Comparison of ENCODE assay signal across 8 cellular contexts in the genomic region with DNA sequence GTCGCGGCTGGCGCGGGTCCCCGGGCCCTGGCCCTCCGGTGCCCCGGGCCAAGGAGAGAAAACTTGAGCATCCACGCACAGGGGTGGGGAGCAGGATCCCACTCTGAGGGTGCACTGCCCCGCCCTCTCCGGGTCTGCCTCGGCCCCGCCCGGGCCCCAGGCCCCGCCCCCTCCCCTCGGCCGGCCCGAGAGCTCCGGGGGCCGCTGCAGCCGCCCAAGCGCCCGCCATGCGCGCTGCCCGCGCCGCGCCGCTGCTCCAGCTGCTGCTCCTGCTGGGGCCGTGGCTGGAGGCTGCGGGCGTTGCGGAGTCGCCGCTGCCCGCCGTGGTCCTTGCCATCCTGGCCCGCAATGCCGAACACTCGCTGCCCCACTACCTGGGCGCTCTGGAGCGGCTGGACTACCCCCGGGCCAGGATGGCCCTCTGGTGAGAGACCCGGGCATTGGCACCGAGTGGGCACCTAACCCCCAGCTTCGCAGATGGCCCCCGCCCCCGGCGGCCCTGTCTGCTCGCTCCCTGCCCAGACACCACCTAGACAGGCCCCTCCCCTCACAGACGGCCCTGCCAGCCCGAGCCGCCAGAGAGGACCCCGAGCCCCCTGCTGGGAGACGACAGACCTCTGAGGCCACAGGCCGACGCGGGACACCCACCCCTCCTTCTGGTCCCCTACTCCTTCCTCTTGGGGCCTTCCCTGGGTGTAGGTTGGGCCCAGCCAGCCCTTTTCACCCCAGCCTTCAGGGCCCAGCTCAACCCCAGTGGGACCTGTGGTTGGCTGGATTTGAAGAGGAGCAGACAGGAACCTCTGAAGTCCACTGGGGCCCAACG. TPM values are rescaled to one million over a fixed set of nuclear protein-coding genes. Genes with fewer than 3 reads are reported as not detected.
DNase-seq lines count a peak whose midpoint lies in the region; ATAC-seq and TF ChIP-seq lines count a peak whose summit lies in the region.

A gene with protein sequence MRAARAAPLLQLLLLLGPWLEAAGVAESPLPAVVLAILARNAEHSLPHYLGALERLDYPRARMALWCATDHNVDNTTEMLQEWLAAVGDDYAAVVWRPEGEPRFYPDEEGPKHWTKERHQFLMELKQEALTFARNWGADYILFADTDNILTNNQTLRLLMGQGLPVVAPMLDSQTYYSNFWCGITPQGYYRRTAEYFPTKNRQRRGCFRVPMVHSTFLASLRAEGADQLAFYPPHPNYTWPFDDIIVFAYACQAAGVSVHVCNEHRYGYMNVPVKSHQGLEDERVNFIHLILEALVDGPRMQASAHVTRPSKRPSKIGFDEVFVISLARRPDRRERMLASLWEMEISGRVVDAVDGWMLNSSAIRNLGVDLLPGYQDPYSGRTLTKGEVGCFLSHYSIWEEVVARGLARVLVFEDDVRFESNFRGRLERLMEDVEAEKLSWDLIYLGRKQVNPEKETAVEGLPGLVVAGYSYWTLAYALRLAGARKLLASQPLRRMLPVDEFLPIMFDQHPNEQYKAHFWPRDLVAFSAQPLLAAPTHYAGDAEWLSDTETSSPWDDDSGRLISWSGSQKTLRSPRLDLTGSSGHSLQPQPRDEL (plus strand): TSS at position 207 of the 823 bp plus-strand sequence. CDS start 21 bp downstream, at position 228.

- DNase-seq in EH (ENCODE audit: low read depth) (peak; percentile 69), HuH-7.5 (ENCODE audit: low spot score) (peak; percentile 73), WTC11 (ENCODE audit: low spot score) (peak; percentile 65), colonic mucosa (peak; percentile 46), left colon (peak in 1 of 2 donors; percentile 57), NCI-H187 treated with DMSO at 0.1 percent for 48 hours (lab: John Stamatoyannopoulos, UW) (no peak)
- peak; percentile 35 to 36 for DNase-seq in stimulated activated CD4-positive, alpha-beta T cell treated with anti-CD3 and anti-CD28 coated beads, Interleukin-2, amount 100 ng/mL, for 48 hours

- H3K27ac ChIP-seq in colonic mucosa = peak within 1 kb of the TSS; percentile 49

- POLR2A ChIA-PET in WTC11 (lab: Charles Lee) = interaction anchor here (1.0 to 1.5 kb wide), 2 partner anchors 9 to 145 kb away, joined by 3 to 4 read pairs; a partner anchor contains a TSS

- ATAC-seq in GM21515 (IDR thresholded peaks at IDR 0.05; ENCODE audit: unreplicated experiment) (peak; percentile 53), WTC11 (peak; percentile 69), left colon (peak; percentile 62)

- no peak within 1 kb of the TSS for H3K27ac Mint-ChIP-seq in WTC11

- H3K4me3 Mint-ChIP-seq in WTC11 = peak within 1 kb of the TSS; percentile 73

- no peaks in the 10 kb centered on the region for H3K36me3 ChIP-seq in colonic mucosa

- no peaks in the 10 kb centered on the region for H3K9me3 ChIP-seq in colonic mucosa

- intact Hi-C loops in colonic mucosa (cut with DNase I) = no loop called here
- intact Hi-C loops in left colon (cut with DNase I, micrococcal nuclease) = no loop called here

- CTCF ChIA-PET in WTC11 (lab: Charles Lee) = interaction anchor here (0.6 to 4.5 kb wide), 42 partner anchors 8 to 505 kb away, joined by 3 to 58 read pairs (median 6); a partner anchor contains a TSS

- peaks cover 8% of the 10 kb centered on the region for H3K4me1 ChIP-seq in colonic mucosa

- H3K9ac ChIP-seq in colonic mucosa (ENCODE audit: low read depth in 2 of 2, low read length in 2 of 2) = peak within 1 kb of the TSS; percentile 58 to 73

- peak within 1 kb of the TSS; percentile 76 for H3K4me3 ChIP-seq in colonic mucosa

- no peaks in the 10 kb centered on the region for H3K36me3 Mint-ChIP-seq in WTC11

- H3K27me3 Mint-ChIP-seq in WTC11 (ENCODE audit: low read depth) = peaks cover 46% of the 10 kb centered on the region

- TF ChIP-seq CTCF in WTC11 (IDR thresholded peaks at IDR 0.05) = no peak
- TF ChIP-seq CTCF in colonic mucosa (IDR thresholded peaks at IDR 0.05) = no peak

- H3K4me1 Mint-ChIP-seq in WTC11 = peaks cover 22% of the 10 kb centered on the region

- no peaks in the 10 kb centered on the region for H3K9me3 Mint-ChIP-seq in WTC11

- peaks cover 22% of the 10 kb centered on the region for H3K27me3 ChIP-seq in colonic mucosa

TF ChIP-seq in WTC11, 78 proteins besides CTCF, POLR2A, EP300 and RAD21:
- TF ChIP-seq ZNF317 (CRISPR knock-in tag; IDR thresholded peaks at IDR 0.05; ENCODE audit: borderline replicate concordance, low read depth) (no peak), FOXP1 (CRISPR knock-in tag; IDR thresholded peaks at IDR 0.05; ENCODE audit: borderline replicate concordance) (0 out of 2 replicates have a peak, but pooled peaks have one; percentile 40)

RNA-seq across cellular contexts. Expression of the gene that starts here (rescaled TPM):
- total RNA-seq in WTC11 (2021) (13.7 to 15.9 TPM (median 15.2 TPM) in 3 replicates), colonic mucosa (1 to 10 TPM; 4.9 to 9.3 TPM), left colon (1 to 10 TPM; 2.9 to 9.2 TPM)
